9 cellular contexts compared by ENCODE assay signal in the genomic region with DNA sequence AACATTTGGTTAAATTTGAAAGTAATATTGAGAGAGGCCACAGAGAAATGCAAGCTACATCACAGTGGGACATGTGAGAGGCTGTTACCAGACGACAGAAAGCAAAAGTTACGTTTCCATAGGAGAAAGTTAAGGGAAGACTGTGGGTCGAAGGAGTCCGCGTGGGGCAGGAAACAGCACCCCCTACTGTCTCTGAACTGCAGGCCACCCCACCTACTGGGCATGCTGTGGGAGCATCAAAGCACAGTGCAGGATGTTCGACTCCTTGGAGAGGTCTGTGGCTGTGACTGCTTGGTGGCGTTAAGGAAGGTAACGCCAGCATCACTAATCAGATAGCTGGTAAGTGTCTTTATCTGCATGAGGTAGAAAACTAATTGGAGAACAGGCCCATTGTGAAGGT.
DNase-seq lines count a peak whose midpoint lies in the region; ATAC-seq and TF ChIP-seq lines count a peak whose summit lies in the region.
"Had no signal": no experiment of that assay in that cellular context is flagged by ENCODE, and none has a peak within 500 bp of the region (broad histone marks: within the 10 kb centered on the region; RNA-seq: fewer than 3 reads in every experiment).

No MANE protein-coding gene starts in this region.

- no peaks in the 10 kb centered on the region for H4K20me1 ChIP-seq in DOHH2 (ENCODE audit: control insufficient read depth, insufficient read depth, low read depth, low read length)

- H3K9me2 ChIP-seq in DOHH2 (replicated peaks; ENCODE audit: control insufficient read depth, low read length) = no peaks in the 10 kb centered on the region

- CTCF ChIA-PET in activated CD4-positive, alpha-beta T cell treated with anti-CD3 and anti-CD28 coated beads, Interleukin-2, amount 10 ng/mL, durations not matched to agents 7 days and 5 days (lab: Charles Lee) = no interaction called here

- H3K4me1 Mint-ChIP-seq in activated CD4-positive, alpha-beta T cell treated with anti-CD3 and anti-CD28 coated beads, Interleukin-2, amount 10 ng/mL, durations not matched to agents 7 days and 5 days = no peaks in the 10 kb centered on the region

- H3K27ac ChIP-seq in DOHH2 (ENCODE audit: low read depth, low read length) (no peak overlapping the region), heart right ventricle (no peak overlapping the region)
- H3K27ac ChIP-seq: SJSA1 had no signal

- H3K79me2 ChIP-seq in DOHH2 (ENCODE audit: control insufficient read depth, low read length) = no peaks in the 10 kb centered on the region

- no peak overlapping the region for H3K4me2 ChIP-seq in DOHH2 (ENCODE audit: low read length)

- POLR2A ChIA-PET in activated CD4-positive, alpha-beta T cell treated with anti-CD3 and anti-CD28 coated beads, Interleukin-2, amount 10 ng/mL, durations not matched to agents 7 days and 5 days (lab: Charles Lee) = no interaction called here

- no peaks in the 10 kb centered on the region for H3K36me3 Mint-ChIP-seq in activated CD4-positive, alpha-beta T cell treated with anti-CD3 and anti-CD28 coated beads, Interleukin-2, amount 10 ng/mL, durations not matched to agents 7 days and 5 days (ENCODE audit: low read depth)

- TF ChIP-seq CTCF in DOHH2 (IDR thresholded peaks at IDR 0.05; ENCODE audit: low read depth, low read length, poor library complexity, severe bottlenecking) (peak; percentile 70), heart right ventricle (IDR thresholded peaks at IDR 0.05) (peak in 8 of 9 donors; percentile 53 to 71 (median 62))

- H3K27me3 ChIP-seq in DOHH2 (ENCODE audit: control insufficient read depth, low read length) (no peaks in the 10 kb centered on the region), heart right ventricle (no peaks in the 10 kb centered on the region)
- H3K27me3 ChIP-seq: SJSA1 had no signal

- WGBS in heart right ventricle, 2 donors = 46 to 47% methylated on average over 8 of the region's 8 CpGs

- ATAC-seq in GM21367 (IDR thresholded peaks at IDR 0.05; ENCODE audit: unreplicated experiment) (peak; percentile 84), heart right ventricle (peak in 4 of 8 donors; percentile 65 to 72 (median 68))

- H3K4me3 ChIP-seq in DOHH2 (ENCODE audit: low read length) (no peak overlapping the region), heart right ventricle (no peak overlapping the region)
- H3K4me3 ChIP-seq: SJSA1 had no signal

- intact Hi-C loops in heart right ventricle (cut with DNase I) = loop anchor here in 2 of 10 donors (10.0 kb wide), 2 partner anchors 611 to 1159 kb away; no protein-coding TSS in a partner anchor

- no peaks in the 10 kb centered on the region for H3K9me3 Mint-ChIP-seq in activated CD4-positive, alpha-beta T cell treated with anti-CD3 and anti-CD28 coated beads, Interleukin-2, amount 10 ng/mL, durations not matched to agents 7 days and 5 days

- H3K4me3 Mint-ChIP-seq in activated CD4-positive, alpha-beta T cell treated with anti-CD3 and anti-CD28 coated beads, Interleukin-2, amount 10 ng/mL, durations not matched to agents 7 days and 5 days = no peak overlapping the region

- H3K4me1 ChIP-seq in DOHH2 (ENCODE audit: control insufficient read depth, low read length) = no peaks in the 10 kb centered on the region
- H3K4me1 ChIP-seq in heart right ventricle = peaks cover 0 to 5% (median 0%) of the 10 kb centered on the region in 9 donors
- H3K4me1 ChIP-seq: SJSA1 had no signal

- H3K27me3 Mint-ChIP-seq in activated CD4-positive, alpha-beta T cell treated with anti-CD3 and anti-CD28 coated beads, Interleukin-2, amount 10 ng/mL, durations not matched to agents 7 days and 5 days = no peaks in the 10 kb centered on the region

- no peaks in the 10 kb centered on the region for H3K9me3 ChIP-seq in DOHH2 (ENCODE audit: control insufficient read depth, insufficient read depth, low read length)
- no peaks in the 10 kb centered on the region for H3K9me3 ChIP-seq in heart right ventricle
- H3K9me3 ChIP-seq: SJSA1 had no signal

- no peak overlapping the region for H3K27ac Mint-ChIP-seq in activated CD4-positive, alpha-beta T cell treated with anti-CD3 and anti-CD28 coated beads, Interleukin-2, amount 10 ng/mL, durations not matched to agents 7 days and 5 days

- no peaks in the 10 kb centered on the region for H3F3A ChIP-seq in DOHH2 (ENCODE audit: control insufficient read depth, insufficient read depth)

- peak; percentile 29 for DNase-seq in HT-29 (ENCODE audit: low spot score)
- peak; percentile 43 for DNase-seq in activated CD4-positive, alpha-beta T cell treated with anti-CD3 and anti-CD28 coated beads, Interleukin-2, amount 10 ng/mL, durations not matched to agents 7 days and 5 days
- DNase-seq in heart right ventricle = peak in 1 of 2 donors; percentile 24
- DNase-seq in stimulated activated CD8-positive, alpha-beta memory T cell treated with anti-CD3 and anti-CD28 coated beads, Interleukin-7, amount 100 ng/mL, for 48 hours (ENCODE audit: extremely low read depth in 1 of 2, low read depth in 1 of 2) = peak; percentile 6 to 9
- DNase-seq in HPDE6-E6E7 (ENCODE audit: extremely low spot score) = no peak
- no peak for DNase-seq in HCEC 1CT

- no peaks in the 10 kb centered on the region for H3K36me3 ChIP-seq in DOHH2 (ENCODE audit: control insufficient read depth, low read length)
- no peaks in the 10 kb centered on the region for H3K36me3 ChIP-seq in heart right ventricle
- H3K36me3 ChIP-seq: SJSA1 had no signal

Comparison
In these comparisons a context has a peak if more than half of its experiments do, and no peak if none do; other contexts are left out.
1. DNase-seq: peak in HT-29 (single experiment), activated CD4-positive, alpha-beta T cell treated with anti-CD3 and anti-CD28 coated beads, Interleukin-2, amount 10 ng/mL, durations not matched to agents 7 days and 5 days (single experiment) and stimulated activated CD8-positive, alpha-beta memory T cell treated with anti-CD3 and anti-CD28 coated beads, Interleukin-7, amount 100 ng/mL, for 48 hours (2 of 2); none in HPDE6-E6E7 (single experiment) and HCEC 1CT (single experiment).